Comparison of ENCODE assay signal across 9 cellular contexts in genomic region chr1:101235241-101235695, GRCh38. TPM values are rescaled to one million over a fixed set of nuclear protein-coding genes. Genes with fewer than 3 reads are reported as not detected.
DNase-seq lines count a peak whose midpoint lies in the region; ATAC-seq and TF ChIP-seq lines count a peak whose summit lies in the region.
"Had no signal": no experiment of that assay in that cellular context is flagged by ENCODE, and none has a peak within 500 bp of the region (broad histone marks: within the 10 kb centered on the region; RNA-seq: fewer than 3 reads in every experiment).

No MANE protein-coding gene starts in this region.

- peaks cover 53% of the 10 kb centered on the region for H3K4me1 Mint-ChIP-seq in activated naive CD8-positive, alpha-beta T cell (ENCODE audit: low read depth)

- peaks cover 3% of the 10 kb centered on the region for H3K9me3 Mint-ChIP-seq in activated naive CD8-positive, alpha-beta T cell (ENCODE audit: low read depth)

- no peaks in the 10 kb centered on the region for H3K27me3 Mint-ChIP-seq in activated naive CD8-positive, alpha-beta T cell

- H3K27me3 ChIP-seq in heart left ventricle (no peaks in the 10 kb centered on the region), left lung (peaks cover 0 to 42% of the 10 kb centered on the region in 2 donors), upper lobe of left lung (no peaks in the 10 kb centered on the region)

- H3K36me3 Mint-ChIP-seq in activated naive CD8-positive, alpha-beta T cell, result peaks cover 15% of the 10 kb centered on the region

- no peak for TF ChIP-seq EP300 in upper lobe of left lung (IDR thresholded peaks at IDR 0.05)

- H3K27ac ChIP-seq in heart left ventricle (peak overlapping the region; percentile 83 to 99 (median 95)), left lung (peak overlapping the region; percentile 86 to 88), upper lobe of left lung (peak overlapping the region; percentile 89 to 97 (median 94))
- H3K27ac ChIP-seq: neutrophil had no signal

- WGBS in heart left ventricle, 4 donors, result 10 to 14% (median 12%) methylated on average over 6 of the region's 6 CpGs
- WGBS in upper lobe of left lung, 2 donors, result 24 to 45% methylated on average over 6 of the region's 6 CpGs

- no peak for TF ChIP-seq POLR2A in heart left ventricle (IDR thresholded peaks at IDR 0.05)
- no peak for TF ChIP-seq POLR2A in upper lobe of left lung (IDR thresholded peaks at IDR 0.05)

- H3K4me3 ChIP-seq in heart left ventricle (peak overlapping the region; percentile 60 to 88 (median 73)), left lung (peak overlapping the region; percentile 48 to 64), upper lobe of left lung (peak overlapping the region; percentile 6 to 78 (median 62))

- TF ChIP-seq CTCF in heart left ventricle (IDR thresholded peaks at IDR 0.05) (no peak), left lung (IDR thresholded peaks at IDR 0.05) (no peak), upper lobe of left lung (IDR thresholded peaks at IDR 0.05) (no peak)

- intact Hi-C loops in heart left ventricle (cut with DNase I), result loop anchor here (5.0 to 10.0 kb wide), 12 partner anchors 52 to 313 kb away; partner anchors contain the start of gene DPH5 (in 4 of the 10)
- intact Hi-C loops in left ventricle myocardium superior (cut with micrococcal nuclease), result no loop called here
- intact Hi-C loops in left lung (cut with DNase I), result no loop called here

- H3K27ac Mint-ChIP-seq in activated naive CD8-positive, alpha-beta T cell, result peak overlapping the region; percentile 99

- peaks cover 0 to 16% (median 14%) of the 10 kb centered on the region in 9 donors for H3K36me3 ChIP-seq in heart left ventricle
- peaks cover 0 to 13% of the 10 kb centered on the region in 2 donors for H3K36me3 ChIP-seq in left lung
- H3K36me3 ChIP-seq in upper lobe of left lung, result peaks cover 0 to 10% (median 3%) of the 10 kb centered on the region in 4 donors
- H3K36me3 ChIP-seq: neutrophil had no signal

- H3K9me3 ChIP-seq in heart left ventricle (peaks cover 0 to 5% (median 0%) of the 10 kb centered on the region in 12 donors), left lung (no peaks in the 10 kb centered on the region), upper lobe of left lung (no peaks in the 10 kb centered on the region)
- H3K9me3 ChIP-seq: neutrophil had no signal

- DNase-seq in heart left ventricle (no peak), left ventricle myocardium superior (no peak), left lung (no peak), upper lobe of left lung (no peak), Kasumi-1 (lab: John Stamatoyannopoulos, UW) (no peak), DMS53 treated with DMSO at 0.1 percent for 48 hours (lab: John Stamatoyannopoulos, UW; ENCODE audit: unreplicated experiment) (no peak), hippocampal formation (lab: John Stamatoyannopoulos, UW) (no peak)

- no peak for ATAC-seq in heart left ventricle
- no peak for ATAC-seq in left ventricle myocardium superior
- ATAC-seq in left lung, result no peak
- no peak for ATAC-seq in upper lobe of left lung (ENCODE audit: low FRiP score in 2 of 2)

- peaks cover 0 to 43% (median 13%) of the 10 kb centered on the region in 12 donors for H3K4me1 ChIP-seq in heart left ventricle
- peaks cover 5 to 7% of the 10 kb centered on the region in 2 donors for H3K4me1 ChIP-seq in left lung
- H3K4me1 ChIP-seq in upper lobe of left lung, result peaks cover 9 to 40% (median 21%) of the 10 kb centered on the region in 4 donors

- H3K4me3 Mint-ChIP-seq in activated naive CD8-positive, alpha-beta T cell, result peak overlapping the region; percentile 99

RNA-seq across cellular contexts. Expression of gene S1PR1, which starts 1.6 kb away (rescaled TPM):
- 100 to 1,000 TPM in 2 of 9 donors, 10 to 100 TPM in 7; 40.6 to 175 (median 61.7) TPM for total RNA-seq in heart left ventricle
- polyA plus RNA-seq in heart left ventricle, result 10 to 100 TPM; 37.0 to 60.6 TPM
- total RNA-seq in left ventricle myocardium superior, result 58.1 TPM
- 10 to 100 TPM; 35.5 to 89.3 TPM for total RNA-seq in left lung
- total RNA-seq in upper lobe of left lung, result 100 to 1,000 TPM in 1 of 6 donors, 10 to 100 TPM in 5; 18.9 to 130 (median 76.5) TPM

Comparison
In these comparisons a context has a peak if more than half of its experiments do, and no peak if none do; other contexts are left out.
1. intact Hi-C loops: an anchor here in heart left ventricle (5.0 to 10.0 kb wide); none called in left ventricle myocardium superior and left lung.